1 cellular context compared by ENCODE assay signal in genomic region chr16:83952587-83952939, GRCh38.
A peak's percentile ranks its signal among the peaks of the same experiment; 100 is the strongest.
TF ChIP-seq lines count a peak whose summit lies in the region.

No MANE protein-coding gene starts in this region.

TF ChIP-seq in K562, 482 proteins besides CTCF, POLR2A, EP300 and RAD21 (continues in another document):
- TF ChIP-seq SRSF3 (IDR thresholded peaks at IDR 0.05; ENCODE audit: insufficient read depth, low read length), result no peak
- no peak for TF ChIP-seq ZMIZ1 (IDR thresholded peaks at IDR 0.05; ENCODE audit: low read depth in 2 of 2, low read length in 2 of 2)
- TF ChIP-seq NR2C2 (CRISPR knock-in tag; IDR thresholded peaks at IDR 0.05), result no peak
- no peak for TF ChIP-seq NR2C2 (tag; IDR thresholded peaks at IDR 0.05)
- peak; percentile 86 for TF ChIP-seq ADNP (tag; IDR thresholded peaks at IDR 0.05)
- TF ChIP-seq THRA (IDR thresholded peaks at IDR 0.05), result no peak
- TF ChIP-seq SIRT6 (IDR thresholded peaks at IDR 0.05; ENCODE audit: low read depth, low read length), result no peak
- TF ChIP-seq TARDBP (IDR thresholded peaks at IDR 0.05), result no peak
- TF ChIP-seq PKNOX1 (IDR thresholded peaks at IDR 0.05), result no peak
- no peak for TF ChIP-seq ETS2 (tag; IDR thresholded peaks at IDR 0.05; ENCODE audit: borderline replicate concordance, poor library complexity, severe bottlenecking)
- no peak for TF ChIP-seq COPS2 (conservative IDR thresholded peaks at IDR 0.05)
- TF ChIP-seq TBL1XR1 (IDR thresholded peaks at IDR 0.05; ENCODE audit: low read length in 2 of 2), result no peak
- TF ChIP-seq NR2F6 (CRISPR knock-in tag; IDR thresholded peaks at IDR 0.05), result 0 out of 2 replicates have a peak, but pooled peaks have one; percentile 13
- no peak for TF ChIP-seq TSC22D4 (tag; IDR thresholded peaks at IDR 0.05)
- TF ChIP-seq TAF9B (IDR thresholded peaks at IDR 0.05; ENCODE audit: partially characterized antibody), result no peak
- TF ChIP-seq ELF1 (tag; IDR thresholded peaks at IDR 0.05), result no peak
- TF ChIP-seq ZSCAN29 (IDR thresholded peaks at IDR 0.05), result 0 out of 2 replicates have a peak, but pooled peaks have one; percentile 22
- TF ChIP-seq ZBTB40 (IDR thresholded peaks at IDR 0.05), result 0 out of 2 replicates have a peak, but pooled peaks have one; percentile 43
- TF ChIP-seq ZBTB40 (CRISPR knock-in tag; IDR thresholded peaks at IDR 0.05), result no peak
- peak; percentile 69 for TF ChIP-seq NEUROD1 (IDR thresholded peaks at IDR 0.05; ENCODE audit: borderline replicate concordance, low read depth, low read length, partially characterized antibody)
- TF ChIP-seq GATAD2B (IDR thresholded peaks at IDR 0.05; ENCODE audit: borderline replicate concordance), result no peak
- TF ChIP-seq CHAMP1 (IDR thresholded peaks at IDR 0.05), result no peak
- no peak for TF ChIP-seq ZNF589 (CRISPR knock-in tag; IDR thresholded peaks at IDR 0.05; ENCODE audit: low read depth)
- no peak for TF ChIP-seq ZNF395 (CRISPR knock-in tag; IDR thresholded peaks at IDR 0.05)
- TF ChIP-seq HMG20A (CRISPR knock-in tag; conservative IDR thresholded peaks at IDR 0.05), result no peak
- peak; percentile 64; the same call in 1 of the 2 replicates for TF ChIP-seq GATAD2A (IDR thresholded peaks at IDR 0.05)
- TF ChIP-seq TCF15 (CRISPR knock-in tag; IDR thresholded peaks at IDR 0.05), result no peak
- peak in 1 of 2 experiments; percentile 61; a peak in 2 of 3 replicates for TF ChIP-seq CBX3 (IDR thresholded peaks at IDR 0.05; ENCODE audit: borderline replicate concordance in 1 of 2, low read length in 2 of 2)
- TF ChIP-seq MEF2D (tag; conservative IDR thresholded peaks at IDR 0.05; ENCODE audit: low read depth), result no peak
- TF ChIP-seq SMARCE1 (IDR thresholded peaks at IDR 0.05), result no peak
- TF ChIP-seq ARNT (IDR thresholded peaks at IDR 0.05), result peak in 1 of 2 experiments; percentile 68; a peak in 1 of 4 replicates
- no peak for TF ChIP-seq ARID4B (CRISPR knock-in tag; IDR thresholded peaks at IDR 0.05)
- TF ChIP-seq THAP7 (CRISPR knock-in tag; IDR thresholded peaks at IDR 0.05), result no peak
